In genomic region chr6:166751051-166751595, GRCh38 we compare ENCODE assay signal across 8 cellular contexts.
A peak's percentile ranks its signal among the peaks of the same experiment; 100 is the strongest.
DNase-seq lines count a peak whose midpoint lies in the region; ATAC-seq and TF ChIP-seq lines count a peak whose summit lies in the region.

No MANE protein-coding gene starts in this region.

- H3K4me1 ChIP-seq in OCI-LY1 (ENCODE audit: insufficient read depth, low read length, severe bottlenecking) (no peaks in the 10 kb centered on the region), neutrophil (ENCODE audit: control insufficient read depth in 1 of 2, insufficient read depth in 1 of 2, low read depth in 1 of 2, low read length in 1 of 2) (peaks cover 42 to 48% of the 10 kb centered on the region in 2 experiments)

- no peaks in the 10 kb centered on the region for H4K20me1 ChIP-seq in OCI-LY1 (ENCODE audit: insufficient read depth, low read length)

- H3K36me3 ChIP-seq in OCI-LY1 (ENCODE audit: insufficient read depth, low read length) = no peaks in the 10 kb centered on the region
- H3K36me3 ChIP-seq in neutrophil = peaks cover 8% of the 10 kb centered on the region

- H3K27me3 ChIP-seq in OCI-LY1 (ENCODE audit: insufficient read depth, low read length) (peaks cover 11% of the 10 kb centered on the region; the same call in 1 of the 2 replicates), neutrophil (no peaks in the 10 kb centered on the region)

- no peak overlapping the region for H3K27ac ChIP-seq in OCI-LY1 (ENCODE audit: low read depth, low read length, poor library complexity, severe bottlenecking)
- peak overlapping the region; percentile 90 for H3K27ac ChIP-seq in neutrophil

- peak overlapping the region in 2 of 7 donors; percentile 13 to 16 for H3K27ac Mint-ChIP-seq in CD14-positive monocyte

- peak overlapping the region; percentile 11; the same call in 1 of the 2 replicates for H3K4me2 ChIP-seq in OCI-LY1 (ENCODE audit: low read length)

- TF ChIP-seq CTCF in OCI-LY1 (IDR thresholded peaks at IDR 0.05; ENCODE audit: low read length) (no peak), neutrophil (IDR thresholded peaks at IDR 0.05) (no peak), CD14-positive monocyte (IDR thresholded peaks at IDR 0.05) (no peak)

- no peaks in the 10 kb centered on the region for H3F3A ChIP-seq in OCI-LY1 (ENCODE audit: insufficient read depth, low read length)

- no peaks in the 10 kb centered on the region for H3K79me2 ChIP-seq in OCI-LY1 (ENCODE audit: insufficient read depth, low read length)

- H3K9me2 ChIP-seq in OCI-LY1 (ENCODE audit: low read depth, low read length) = no peaks in the 10 kb centered on the region

- intact Hi-C loops in CD14-positive monocyte (cut with micrococcal nuclease) = no loop called here

- no peak for DNase-seq in CD14-positive monocyte (ENCODE audit: low spot score)
- DNase-seq in AG20443 (ENCODE audit: low spot score) = no peak
- DNase-seq in inferior parietal cortex (ENCODE audit: extremely low spot score) = no peak
- no peak for DNase-seq in cerebellum (ENCODE audit: low spot score)

- peaks cover 18% of the 10 kb centered on the region for H3K4me1 Mint-ChIP-seq in CD14-positive monocyte

- H3K9me3 ChIP-seq in OCI-LY1 (ENCODE audit: low read length) = no peaks in the 10 kb centered on the region
- no peaks in the 10 kb centered on the region for H3K9me3 ChIP-seq in neutrophil

- ATAC-seq in GM18909 (IDR thresholded peaks at IDR 0.05; ENCODE audit: poor library complexity, unreplicated experiment) (peak; percentile 90), HG02852 (IDR thresholded peaks at IDR 0.05; ENCODE audit: unreplicated experiment) (peak; percentile 74)

- H3K4me3 ChIP-seq in OCI-LY1 (ENCODE audit: low read depth, low read length, poor library complexity, severe bottlenecking) = peak overlapping the region; percentile 10
- peak overlapping the region; percentile 51 to 53 for H3K4me3 ChIP-seq in neutrophil (ENCODE audit: low read depth in 1 of 2, low read length in 1 of 2)

- no peaks in the 10 kb centered on the region for H3K36me3 Mint-ChIP-seq in CD14-positive monocyte

- H3K9ac ChIP-seq in OCI-LY1 (ENCODE audit: low read length) = no peak overlapping the region

- peaks cover 6 to 10% (median 10%) of the 10 kb centered on the region in 3 donors for H3K27me3 Mint-ChIP-seq in CD14-positive monocyte (ENCODE audit: low read depth in 3 of 3)

- H3K9me3 Mint-ChIP-seq in CD14-positive monocyte = peaks cover 0 to 2% (median 0%) of the 10 kb centered on the region in 7 donors

- peak overlapping the region in 1 of 2 donors; percentile 69 for H3K4me3 Mint-ChIP-seq in CD14-positive monocyte

- no peak overlapping the region for H2AFZ ChIP-seq in OCI-LY1 (ENCODE audit: low read length)
